Comparison of ENCODE assay signal across 8 cellular contexts in genomic region chr1:202009326-202010031, GRCh38. TPM values are rescaled to one million over a fixed set of nuclear protein-coding genes. Genes with fewer than 3 reads are reported as not detected.
DNase-seq lines count a peak whose midpoint lies in the region; ATAC-seq and TF ChIP-seq lines count a peak whose summit lies in the region.

No MANE protein-coding gene starts in this region.

- H3K36me3 Mint-ChIP-seq in CD4-positive, CD25-positive, alpha-beta regulatory T cell, result peaks cover 23% of the 10 kb centered on the region
- H3K36me3 Mint-ChIP-seq in T-cell, result peaks cover 14% of the 10 kb centered on the region

- H3K9me3 ChIP-seq in CD4-positive, CD25-positive, alpha-beta regulatory T cell (ENCODE audit: control insufficient read depth in 2 of 2, low read length in 2 of 2), result no peaks in the 10 kb centered on the region
- H3K9me3 ChIP-seq in ascending aorta, result no peaks in the 10 kb centered on the region

- H3K36me3 ChIP-seq in CD4-positive, CD25-positive, alpha-beta regulatory T cell (ENCODE audit: control insufficient read depth, insufficient read depth, low read length), result peaks cover 18% of the 10 kb centered on the region
- H3K36me3 ChIP-seq in ascending aorta, result peaks cover 17 to 22% of the 10 kb centered on the region in 2 donors

- H3K4me1 Mint-ChIP-seq in CD4-positive, CD25-positive, alpha-beta regulatory T cell, result peaks cover 0 to 4% (median 3%) of the 10 kb centered on the region in 4 donors
- peaks cover 0 to 5% (median 2%) of the 10 kb centered on the region in 3 donors for H3K4me1 Mint-ChIP-seq in T-cell

- DNase-seq in CD4-positive, CD25-positive, alpha-beta regulatory T cell, result peak; percentile 33 to 52 (median 47)
- DNase-seq in NCI-H128 (lab: John Stamatoyannopoulos, UW; ENCODE audit: unreplicated experiment) (peak; percentile 85), T-cell (peak in 29 of 34 experiments; percentile 12 to 58 (median 41)), ascending aorta (ENCODE audit: low spot score in 2 of 2) (peak in 1 of 2 donors; percentile 91), hepatic stellate cell (ENCODE audit: low spot score) (peak; percentile 92), retinal pigment epithelial cell (ENCODE audit: low read depth) (no peak)

- intact Hi-C loops in ascending aorta (cut with DNase I), result loop anchor here (1.0 to 2.0 kb wide), 3 partner anchors 25 to 126 kb away; no protein-coding TSS in a partner anchor

- no peaks in the 10 kb centered on the region for H3K27me3 Mint-ChIP-seq in CD4-positive, CD25-positive, alpha-beta regulatory T cell
- no peaks in the 10 kb centered on the region for H3K27me3 Mint-ChIP-seq in T-cell

- CTCF ChIA-PET in T-cell (lab: Charles Lee), result interaction anchor here in 1 of 2 donors (0.7 to 0.9 kb wide), 2 partner anchors 89 to 126 kb away, joined by 3 read pairs; no protein-coding TSS in a partner anchor

- no peaks in the 10 kb centered on the region for H3K27me3 ChIP-seq in CD4-positive, CD25-positive, alpha-beta regulatory T cell (ENCODE audit: control insufficient read depth, insufficient read depth, low read length)
- no peaks in the 10 kb centered on the region for H3K27me3 ChIP-seq in ascending aorta

- no peaks in the 10 kb centered on the region for H3K9me3 Mint-ChIP-seq in CD4-positive, CD25-positive, alpha-beta regulatory T cell
- H3K9me3 Mint-ChIP-seq in T-cell, result no peaks in the 10 kb centered on the region

- H3K27ac Mint-ChIP-seq in CD4-positive, CD25-positive, alpha-beta regulatory T cell, result no peak overlapping the region
- no peak overlapping the region for H3K27ac Mint-ChIP-seq in T-cell

- H3K4me1 ChIP-seq in CD4-positive, CD25-positive, alpha-beta regulatory T cell (ENCODE audit: control insufficient read depth, insufficient read depth, low read length, poor library complexity, severe bottlenecking), result no peaks in the 10 kb centered on the region
- no peaks in the 10 kb centered on the region for H3K4me1 ChIP-seq in ascending aorta

- no peak overlapping the region for H3K4me3 Mint-ChIP-seq in CD4-positive, CD25-positive, alpha-beta regulatory T cell
- no peak overlapping the region for H3K4me3 Mint-ChIP-seq in T-cell

- no peak overlapping the region for H3K4me3 ChIP-seq in CD4-positive, CD25-positive, alpha-beta regulatory T cell (ENCODE audit: low read depth, low read length)
- H3K4me3 ChIP-seq in ascending aorta (no peak overlapping the region), retinal pigment epithelial cell (ENCODE audit: low read length) (no peak overlapping the region)

- TF ChIP-seq CTCF in ascending aorta (IDR thresholded peaks at IDR 0.05) (peak; percentile 78 to 87 (median 78)), retinal pigment epithelial cell (conservative IDR thresholded peaks at IDR 0.05; ENCODE audit: low read depth, low read length) (peak; percentile 92)

- H3K27ac ChIP-seq in CD4-positive, CD25-positive, alpha-beta regulatory T cell (ENCODE audit: insufficient read depth, low read length, poor library complexity, severe bottlenecking), result no peak overlapping the region
- no peak overlapping the region for H3K27ac ChIP-seq in ascending aorta

- ATAC-seq in CD4-positive, CD25-positive, alpha-beta regulatory T cell (ENCODE audit: low read depth in 2 of 2), result peak in 1 of 2 donors; percentile 49
- ATAC-seq in GM21529 (IDR thresholded peaks at IDR 0.05; ENCODE audit: unreplicated experiment) (peak; percentile 40), T-cell (replicated peaks in 1 of 4) (peak; percentile 65 to 75 (median 69)), GM18867 (IDR thresholded peaks at IDR 0.05; ENCODE audit: unreplicated experiment) (no peak)

- POLR2A ChIA-PET in T-cell (lab: Charles Lee), result no interaction called here

RNA-seq across cellular contexts. Expression of gene ELF3, which starts 0.9 kb away (rescaled TPM):
- total RNA-seq in CD4-positive, CD25-positive, alpha-beta regulatory T cell, result 1.0 TPM
- not detected for polyA plus RNA-seq in CD4-positive, CD25-positive, alpha-beta regulatory T cell
- total RNA-seq in T-cell (1 to 10 TPM in 4 of 5 donors, under 1 TPM in 1; 0.90 to 3.7 (median 1.5) TPM), ascending aorta (0.96 TPM)

RNA-seq across cellular contexts. Expression of gene RNPEP, which starts 27.0 kb away (rescaled TPM):
- total RNA-seq in CD4-positive, CD25-positive, alpha-beta regulatory T cell, result 29.8 TPM
- polyA plus RNA-seq in CD4-positive, CD25-positive, alpha-beta regulatory T cell, result 10 to 100 TPM; 31.0 to 51.2 (median 33.0) TPM
- 10 to 100 TPM; 20.1 to 30.4 (median 23.9) TPM for total RNA-seq in T-cell
- 106 TPM for total RNA-seq in ascending aorta

RNA-seq across cellular contexts. Expression of gene TIMM17A, which starts 54.2 kb away (rescaled TPM):
- total RNA-seq in CD4-positive, CD25-positive, alpha-beta regulatory T cell, result 43.1 TPM
- polyA plus RNA-seq in CD4-positive, CD25-positive, alpha-beta regulatory T cell, result 10 to 100 TPM; 28.2 to 52.7 (median 36.7) TPM
- 10 to 100 TPM; 28.7 to 37.6 (median 29.9) TPM for total RNA-seq in T-cell
- 7.9 TPM for total RNA-seq in ascending aorta
